1 cellular context compared by ENCODE assay signal in genomic region chr9:34171753-34172535, GRCh38.
TF ChIP-seq lines count a peak whose summit lies in the region.

No MANE protein-coding gene starts in this region.

TF ChIP-seq in SK-N-SH treated with all-trans-retinoic acid at 6 μM for 48 hours, 23 proteins besides CTCF, POLR2A, EP300 and RAD21 (continued from another document):
- TF ChIP-seq, protein P1, sequence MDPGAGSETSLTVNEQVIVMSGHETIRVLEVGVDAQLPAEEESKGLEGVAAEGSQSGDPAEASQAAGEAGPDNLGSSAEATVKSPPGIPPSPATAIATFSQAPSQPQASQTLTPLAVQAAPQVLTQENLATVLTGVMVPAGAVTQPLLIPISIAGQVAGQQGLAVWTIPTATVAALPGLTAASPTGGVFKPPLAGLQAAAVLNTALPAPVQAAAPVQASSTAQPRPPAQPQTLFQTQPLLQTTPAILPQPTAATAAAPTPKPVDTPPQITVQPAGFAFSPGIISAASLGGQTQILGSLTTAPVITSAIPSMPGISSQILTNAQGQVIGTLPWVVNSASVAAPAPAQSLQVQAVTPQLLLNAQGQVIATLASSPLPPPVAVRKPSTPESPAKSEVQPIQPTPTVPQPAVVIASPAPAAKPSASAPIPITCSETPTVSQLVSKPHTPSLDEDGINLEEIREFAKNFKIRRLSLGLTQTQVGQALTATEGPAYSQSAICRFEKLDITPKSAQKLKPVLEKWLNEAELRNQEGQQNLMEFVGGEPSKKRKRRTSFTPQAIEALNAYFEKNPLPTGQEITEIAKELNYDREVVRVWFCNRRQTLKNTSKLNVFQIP (CRISPR knock-in tag; IDR thresholded peaks at IDR 0.05; ENCODE audit: borderline replicate concordance, low read depth), result no peak
- no peak for TF ChIP-seq BACH2 (CRISPR knock-in tag; IDR thresholded peaks at IDR 0.05; ENCODE audit: borderline replicate concordance)
- no peak for TF ChIP-seq RARB (CRISPR knock-in tag; IDR thresholded peaks at IDR 0.05)
- TF ChIP-seq ZC3H10 (CRISPR knock-in tag; IDR thresholded peaks at IDR 0.05), result no peak
